Comparison of ENCODE assay signal across 9 cellular contexts in the genomic region with DNA sequence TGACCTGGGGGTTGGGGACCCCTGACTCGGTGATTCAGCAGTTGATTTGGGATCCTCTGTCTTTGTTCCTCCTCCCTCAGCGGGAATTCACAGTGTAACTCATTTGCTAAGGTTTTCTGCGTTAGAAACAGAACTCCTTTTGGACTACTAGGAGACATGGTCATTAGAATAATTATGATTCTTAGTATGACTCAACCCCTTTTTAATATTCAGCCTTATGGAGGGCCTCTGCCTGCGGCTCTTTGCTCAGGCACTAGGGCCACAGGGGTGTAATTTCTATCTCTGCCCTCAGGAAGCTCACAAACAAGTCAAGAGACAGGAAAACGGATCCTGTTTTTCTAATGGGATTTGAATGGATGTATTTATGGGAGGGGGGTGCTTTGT.
A peak's percentile ranks its signal among the peaks of the same experiment; 100 is the strongest.
DNase-seq lines count a peak whose midpoint lies in the region; ATAC-seq and TF ChIP-seq lines count a peak whose summit lies in the region.
"Had no signal": no experiment of that assay in that cellular context is flagged by ENCODE, and none has a peak within 500 bp of the region (broad histone marks: within the 10 kb centered on the region; RNA-seq: fewer than 3 reads in every experiment).

No MANE protein-coding gene starts in this region.

- H3K27me3 Mint-ChIP-seq in activated naive CD4-positive, alpha-beta T cell treated with anti-CD3 and anti-CD28 coated beads for 36 hours (ENCODE audit: low read depth) = no peaks in the 10 kb centered on the region
- no peaks in the 10 kb centered on the region for H3K27me3 Mint-ChIP-seq in activated naive CD8-positive, alpha-beta T cell treated with anti-CD3 and anti-CD28 coated beads for 36 hours

- no peak overlapping the region for H3K4me3 ChIP-seq in lung
- H3K4me3 ChIP-seq in tibial nerve = no peak overlapping the region
- no peak overlapping the region for H3K4me3 ChIP-seq in dorsolateral prefrontal cortex

- TF ChIP-seq CTCF in lung (IDR thresholded peaks at IDR 0.05; ENCODE audit: control extremely low read depth, extremely low read depth) (no peak), tibial nerve (IDR thresholded peaks at IDR 0.05) (no peak), dorsolateral prefrontal cortex (IDR thresholded peaks at IDR 0.05 in 54 of 56, conservative IDR thresholded peaks at IDR 0.05 in 2 of 56; ENCODE audit: low read depth in 1 of 56, partially characterized antibody in 56 of 56) (no peak)

- peak overlapping the region; percentile 91 for H3K27ac Mint-ChIP-seq in activated naive CD4-positive, alpha-beta T cell treated with anti-CD3 and anti-CD28 coated beads for 36 hours
- H3K27ac Mint-ChIP-seq in activated naive CD8-positive, alpha-beta T cell treated with anti-CD3 and anti-CD28 coated beads for 36 hours = peak overlapping the region; percentile 99

- H3K9me3 ChIP-seq in lung (ENCODE audit: control insufficient read depth in 2 of 2, insufficient read depth in 1 of 2, low read length in 1 of 2) = no peaks in the 10 kb centered on the region
- H3K9me3 ChIP-seq in tibial nerve = no peaks in the 10 kb centered on the region

- no peak for DNase-seq in activated naive CD4-positive, alpha-beta T cell treated with anti-CD3 and anti-CD28 coated beads for 36 hours
- no peak for DNase-seq in activated naive CD4-positive, alpha-beta T cell treated with Interleukin-2 at 50 U/mL for 16 hours
- DNase-seq in activated naive CD8-positive, alpha-beta T cell treated with anti-CD3 and anti-CD28 coated beads for 36 hours = no peak
- no peak for DNase-seq in lung (ENCODE audit: low spot score)
- DNase-seq in tibial nerve (ENCODE audit: low spot score in 2 of 2) = no peak
- DNase-seq in dorsolateral prefrontal cortex = no peak
- no peak for DNase-seq in HEK293T (ENCODE audit: extremely low spot score)
- DNase-seq in SHP77 (lab: John Stamatoyannopoulos, UW) = no peak
- DNase-seq: NCI-H1436 had no signal

- peaks cover 27 to 85% of the 10 kb centered on the region in 2 donors for H3K4me1 ChIP-seq in lung (ENCODE audit: control insufficient read depth in 2 of 2, insufficient read depth in 2 of 2, low read length in 2 of 2)
- H3K4me1 ChIP-seq in tibial nerve = peaks cover 10 to 98% (median 96%) of the 10 kb centered on the region in 4 donors

- H3K27me3 ChIP-seq in lung (ENCODE audit: control insufficient read depth, insufficient read depth) (no peaks in the 10 kb centered on the region), tibial nerve (no peaks in the 10 kb centered on the region), dorsolateral prefrontal cortex (no peaks in the 10 kb centered on the region)

- no peak for TF ChIP-seq POLR2A in tibial nerve (IDR thresholded peaks at IDR 0.05)

- H3K9me3 Mint-ChIP-seq in activated naive CD4-positive, alpha-beta T cell treated with anti-CD3 and anti-CD28 coated beads for 36 hours = peaks cover 2% of the 10 kb centered on the region
- peaks cover 4% of the 10 kb centered on the region for H3K9me3 Mint-ChIP-seq in activated naive CD8-positive, alpha-beta T cell treated with anti-CD3 and anti-CD28 coated beads for 36 hours

- H3K4me1 Mint-ChIP-seq in activated naive CD4-positive, alpha-beta T cell treated with anti-CD3 and anti-CD28 coated beads for 36 hours (ENCODE audit: low read depth) = peaks cover 92% of the 10 kb centered on the region
- peaks cover 96% of the 10 kb centered on the region for H3K4me1 Mint-ChIP-seq in activated naive CD8-positive, alpha-beta T cell treated with anti-CD3 and anti-CD28 coated beads for 36 hours

- no peak for ATAC-seq in lung (ENCODE audit: insufficient read depth, low FRiP score)

- H3K27ac ChIP-seq in lung (ENCODE audit: low read depth in 1 of 2, low read length in 1 of 2) = peak overlapping the region; percentile 9 to 80
- peak overlapping the region in 3 of 4 donors; percentile 77 to 91 (median 80) for H3K27ac ChIP-seq in tibial nerve
- H3K27ac ChIP-seq in dorsolateral prefrontal cortex = peak overlapping the region in 26 of 59 donors; percentile 3 to 78 (median 30)

- intact Hi-C loops in activated naive CD4-positive, alpha-beta T cell treated with anti-CD3 and anti-CD28 coated beads for 36 hours (cut with micrococcal nuclease) = loop anchor here (5.0 kb wide), 5 partner anchors 456 to 786 kb away; partner anchors contain the start of genes ACYP2, ASB3, CLHC1 and ERLEC1
- intact Hi-C loops in dorsolateral prefrontal cortex (cut with DNase I) = no loop called here

- peaks cover 15% of the 10 kb centered on the region for H3K36me3 Mint-ChIP-seq in activated naive CD4-positive, alpha-beta T cell treated with anti-CD3 and anti-CD28 coated beads for 36 hours (ENCODE audit: low read depth)
- H3K36me3 Mint-ChIP-seq in activated naive CD8-positive, alpha-beta T cell treated with anti-CD3 and anti-CD28 coated beads for 36 hours = peaks cover 34% of the 10 kb centered on the region

- TF ChIP-seq EP300 in tibial nerve (IDR thresholded peaks at IDR 0.05) = no peak

- H3K36me3 ChIP-seq in lung (ENCODE audit: control insufficient read depth in 2 of 2, insufficient read depth in 2 of 2, low read length in 2 of 2) = no peaks in the 10 kb centered on the region
- H3K36me3 ChIP-seq in tibial nerve = no peaks in the 10 kb centered on the region

- POLR2A ChIA-PET in HEK293T (lab: Yijun Ruan, JAX) = interaction anchor here (2.0 to 7.0 kb wide), 2 partner anchors 10 to 15 kb away, joined by 11 to 66 read pairs; no protein-coding TSS in a partner anchor

- 68 to 71% methylated on average over 5 of the region's 5 CpGs for WGBS in lung, 2 donors
- 36 to 46% methylated on average over 5 of the region's 5 CpGs for WGBS in tibial nerve, 2 donors

- no peak overlapping the region for H3K4me3 Mint-ChIP-seq in activated naive CD4-positive, alpha-beta T cell treated with anti-CD3 and anti-CD28 coated beads for 36 hours
- H3K4me3 Mint-ChIP-seq in activated naive CD8-positive, alpha-beta T cell treated with anti-CD3 and anti-CD28 coated beads for 36 hours = peak overlapping the region; percentile 33

- CTCF ChIA-PET in activated naive CD4-positive, alpha-beta T cell treated with anti-CD3 and anti-CD28 coated beads for 36 hours (lab: Charles Lee) = interaction anchor here (1.0 to 9.0 kb wide), 2 partner anchors 14 to 32 kb away, joined by 3 to 68 read pairs; no protein-coding TSS in a partner anchor
- CTCF ChIA-PET in HEK293T (lab: Yijun Ruan, JAX) = interaction anchor here (0.6 kb wide), 1 partner anchor 8 kb away, joined by 3 read pairs; no protein-coding TSS in a partner anchor

TF ChIP-seq in HEK293T, 16 proteins besides CTCF, POLR2A, EP300 and RAD21:
- TF ChIP-seq PKNOX1 (IDR thresholded peaks at IDR 0.05) = no peak
- TF ChIP-seq L3MBTL2 (conservative IDR thresholded peaks at IDR 0.05) = no peak
- no peak for TF ChIP-seq ARNT (IDR thresholded peaks at IDR 0.05)
- TF ChIP-seq LEF1 (IDR thresholded peaks at IDR 0.05; ENCODE audit: borderline replicate concordance) = no peak
- TF ChIP-seq FOXK2 (IDR thresholded peaks at IDR 0.05) = no peak
- TF ChIP-seq ELF4 (IDR thresholded peaks at IDR 0.05) = no peak
- TF ChIP-seq HDGF (IDR thresholded peaks at IDR 0.05; ENCODE audit: borderline replicate concordance) = no peak
- no peak for TF ChIP-seq ZNF384 (IDR thresholded peaks at IDR 0.05)
- TF ChIP-seq SUZ12 (IDR thresholded peaks at IDR 0.05) = no peak
- no peak for TF ChIP-seq CTBP1 (IDR thresholded peaks at IDR 0.05; ENCODE audit: borderline replicate concordance)
- TF ChIP-seq SP1 (IDR thresholded peaks at IDR 0.05) = no peak
- TF ChIP-seq BHLHE40 (IDR thresholded peaks at IDR 0.05; ENCODE audit: borderline replicate concordance) = no peak
- TF ChIP-seq TARDBP (IDR thresholded peaks at IDR 0.05) = no peak
- no peak for TF ChIP-seq FOXA1 (IDR thresholded peaks at IDR 0.05)
- TF ChIP-seq NFRKB (IDR thresholded peaks at IDR 0.05) = no peak
